In the genomic region with DNA sequence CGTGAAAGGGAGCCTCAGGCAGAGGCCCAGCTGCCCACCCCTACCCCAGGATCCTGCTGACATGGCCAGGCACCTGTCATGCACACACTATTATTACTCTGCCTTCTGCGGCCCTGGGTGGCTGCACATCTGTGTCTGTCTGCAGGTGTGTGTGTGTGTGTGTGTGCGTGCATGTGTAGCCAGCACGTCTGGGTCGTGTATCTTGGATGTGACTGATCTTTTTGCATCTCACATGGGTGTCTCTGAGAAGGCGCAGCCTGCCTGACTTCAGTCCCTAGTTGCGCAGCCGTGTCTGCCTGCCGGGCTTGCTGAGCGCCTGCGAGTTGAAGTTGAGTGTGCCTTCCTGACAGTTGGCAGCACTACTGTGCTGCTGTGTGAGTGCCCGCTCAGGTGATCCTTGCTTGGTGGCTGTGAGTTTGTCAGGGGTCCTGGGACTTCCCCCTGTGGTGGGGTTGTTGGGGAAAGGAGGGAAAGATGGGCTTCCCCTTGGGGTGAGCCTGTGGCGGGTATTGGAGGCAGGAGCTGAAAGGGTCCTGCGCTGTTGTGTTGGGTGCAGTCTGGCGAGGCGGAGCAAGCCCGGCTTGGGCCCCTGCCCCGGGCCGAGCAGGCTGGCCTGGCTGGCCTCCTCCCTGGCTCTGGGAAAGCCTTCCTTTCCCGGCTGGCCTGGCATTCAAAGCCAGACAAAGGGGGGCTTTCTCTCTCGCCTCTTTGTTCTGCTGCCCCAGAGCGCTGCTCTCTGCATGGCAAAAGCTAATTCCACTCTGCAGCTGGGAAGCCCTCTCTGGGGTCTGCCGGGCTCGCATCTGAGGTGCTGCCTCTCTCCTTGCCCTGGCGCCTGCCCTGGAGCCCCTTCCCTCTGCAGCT, we compare ENCODE assay signal across 8 cellular contexts. TPM values are rescaled to one million over a fixed set of nuclear protein-coding genes. Genes with fewer than 3 reads are reported as not detected.
DNase-seq lines count a peak whose midpoint lies in the region; ATAC-seq and TF ChIP-seq lines count a peak whose summit lies in the region.

No MANE protein-coding gene starts in this region.

- peak overlapping the region; percentile 34 to 73 for H3K4me3 Mint-ChIP-seq in H9

- H3K27ac ChIP-seq in H9 (ENCODE audit: insufficient read length, low read depth, low read length) (no peak overlapping the region), hepatocyte (no peak overlapping the region)

- H3K4me3 ChIP-seq in hepatocyte, result no peak overlapping the region
- H3K4me3 ChIP-seq in skeletal muscle satellite cell (ENCODE audit: low read length), result peak overlapping the region; percentile 88

- no CpG with 5 or more reads among the region's 25 CpGs for WGBS in H9 (ENCODE audit: extremely low coverage, insufficient read length, low lambda C conversion rate)
- WGBS in hepatocyte (ENCODE audit: low lambda C conversion rate, missing lambda C conversion rate), result 77% methylated on average over 25 of the region's 25 CpGs

- H3K27me3 ChIP-seq in H9 (ENCODE audit: insufficient read depth, low read length), result no peaks in the 10 kb centered on the region
- no peaks in the 10 kb centered on the region for H3K27me3 ChIP-seq in hepatocyte
- H3K27me3 ChIP-seq in skeletal muscle satellite cell (ENCODE audit: control insufficient read depth, insufficient read depth, low read length), result no peaks in the 10 kb centered on the region

- peaks cover 25% of the 10 kb centered on the region for H3K23me2 ChIP-seq in H9 (ENCODE audit: insufficient read length, low read depth, low read length, poor library complexity, severe bottlenecking)

- no peak overlapping the region for H3T11ph ChIP-seq in H9 (ENCODE audit: low read length)

- no peaks in the 10 kb centered on the region for H3K27me3 Mint-ChIP-seq in H9 (ENCODE audit: low read depth)

- no peaks in the 10 kb centered on the region for H3K9me2 ChIP-seq in hepatocyte (replicated peaks; ENCODE audit: insufficient read depth)

- peak overlapping the region; percentile 56 for H3K14ac ChIP-seq in H9 (ENCODE audit: insufficient read depth, low read length)

- H2BK5ac ChIP-seq in H9 (ENCODE audit: insufficient read length, low read length), result no peak overlapping the region

- H4K20me1 ChIP-seq in H9 (ENCODE audit: control insufficient read depth, insufficient read depth, insufficient read length), result peaks cover 3% of the 10 kb centered on the region
- peaks cover 85% of the 10 kb centered on the region for H4K20me1 ChIP-seq in hepatocyte (ENCODE audit: insufficient read depth, poor library complexity, severe bottlenecking)

- no peak for ATAC-seq in activated naive CD4-positive, alpha-beta T cell treated with anti-CD3 and anti-CD28 coated beads, Interleukin-2, amount 50 U/mL, for 72 hours
- ATAC-seq in GM18498 (IDR thresholded peaks at IDR 0.05; ENCODE audit: unreplicated experiment), result no peak
- ATAC-seq in GM19467 (IDR thresholded peaks at IDR 0.05; ENCODE audit: unreplicated experiment), result no peak

- no peak overlapping the region for H3K23ac ChIP-seq in H9 (ENCODE audit: insufficient read length, low read depth, low read length)

- H3K36me3 Mint-ChIP-seq in H9 (ENCODE audit: insufficient read depth in 1 of 3, low read depth in 3 of 3), result peaks cover 2 to 20% (median 13%) of the 10 kb centered on the region in 3 experiments; a peak in 3 of 7 replicates
- peaks cover 9 to 23% of the 10 kb centered on the region in 2 donors for H3K36me3 Mint-ChIP-seq in activated naive CD4-positive, alpha-beta T cell treated with anti-CD3 and anti-CD28 coated beads, Interleukin-2, amount 50 U/mL, for 72 hours

- H4K91ac ChIP-seq in H9 (ENCODE audit: insufficient read length, low read depth, low read length), result no peak overlapping the region

- H3K9ac ChIP-seq in H9 (ENCODE audit: extremely low read depth, insufficient read length, low read length) (no peak overlapping the region), skeletal muscle satellite cell (ENCODE audit: low read depth, low read length) (peak overlapping the region; percentile 33)

- peaks cover 65 to 74% of the 10 kb centered on the region in 2 experiments for H3K4me1 Mint-ChIP-seq in H9

- peak overlapping the region; percentile 75 to 98 (median 92); a peak in 6 of 7 replicates for H3K27ac Mint-ChIP-seq in H9
- peak overlapping the region; percentile 8 to 85 for H3K27ac Mint-ChIP-seq in activated naive CD4-positive, alpha-beta T cell treated with anti-CD3 and anti-CD28 coated beads, Interleukin-2, amount 50 U/mL, for 72 hours

- H3K79me1 ChIP-seq in H9 (ENCODE audit: insufficient read depth, low read depth, low read length, poor library complexity, severe bottlenecking), result peaks cover 6% of the 10 kb centered on the region

- no peak overlapping the region for H2BK20ac ChIP-seq in H9 (ENCODE audit: low read depth, low read length, poor library complexity, severe bottlenecking)

- H2BK120ac ChIP-seq in H9 (ENCODE audit: low read depth, low read length, poor library complexity, severe bottlenecking), result no peak overlapping the region

- H3K4ac ChIP-seq in H9 (ENCODE audit: low read depth, low read length), result no peak overlapping the region

- no peaks in the 10 kb centered on the region for H3K36me3 ChIP-seq in hepatocyte (replicated peaks; ENCODE audit: insufficient read depth, low read depth)
- peaks cover 34% of the 10 kb centered on the region for H3K36me3 ChIP-seq in skeletal muscle satellite cell (ENCODE audit: insufficient read depth, low read length)

- TF ChIP-seq CTCF in H9 (conservative IDR thresholded peaks at IDR 0.05), result no peak
- no peak for TF ChIP-seq CTCF in hepatocyte (IDR thresholded peaks at IDR 0.05; ENCODE audit: poor library complexity)

- H2AK5ac ChIP-seq in H9 (ENCODE audit: insufficient read length, low read length), result no peak overlapping the region

- H3K9me3 Mint-ChIP-seq in H9, result no peaks in the 10 kb centered on the region
- no peaks in the 10 kb centered on the region for H3K9me3 Mint-ChIP-seq in activated naive CD4-positive, alpha-beta T cell treated with anti-CD3 and anti-CD28 coated beads, Interleukin-2, amount 50 U/mL, for 72 hours

- H4K8ac ChIP-seq in H9 (replicated peaks; ENCODE audit: insufficient read length, low read depth, low read length), result no peak overlapping the region

- H3K18ac ChIP-seq in H9 (ENCODE audit: insufficient read length, low read depth, low read length), result no peak overlapping the region

- no peak overlapping the region for H4K5ac ChIP-seq in H9 (ENCODE audit: insufficient read length, low read depth, low read length)

- H3K79me2 ChIP-seq in H9 (ENCODE audit: insufficient read depth, low read length), result peaks cover 21% of the 10 kb centered on the region; the same call in 1 of the 2 replicates
- peaks cover 98% of the 10 kb centered on the region for H3K79me2 ChIP-seq in hepatocyte

- no peak overlapping the region for H3K4me2 ChIP-seq in H9 (ENCODE audit: insufficient read depth, insufficient read length, low read length)
- peak overlapping the region; percentile 93 for H3K4me2 ChIP-seq in hepatocyte
- peak overlapping the region; percentile 79 for H3K4me2 ChIP-seq in skeletal muscle satellite cell (ENCODE audit: low read length)

- no peaks in the 10 kb centered on the region for H3K9me3 ChIP-seq in H9 (ENCODE audit: control insufficient read depth, low read depth, low read length)
- no peaks in the 10 kb centered on the region for H3K9me3 ChIP-seq in hepatocyte (ENCODE audit: low read depth)
- no peaks in the 10 kb centered on the region for H3K9me3 ChIP-seq in skeletal muscle satellite cell (replicated peaks; ENCODE audit: low read length)

- DNase-seq in H9 (no peak), hepatocyte (ENCODE audit: low spot score) (no peak), glomerular visceral epithelial cell (ENCODE audit: extremely low spot score) (no peak)
- no peak for DNase-seq in activated naive CD4-positive, alpha-beta T cell treated with anti-CD3 and anti-CD28 coated beads, Interleukin-2, amount 50 U/mL, for 72 hours (ENCODE audit: low spot score in 2 of 2)
- no peak for DNase-seq in activated CD4-positive, CD25-positive, alpha-beta regulatory T cell (lab: John Stamatoyannopoulos, UW)

- H2BK15ac ChIP-seq in H9 (ENCODE audit: low read depth, low read length), result no peak overlapping the region

- H2AFZ ChIP-seq in H9 (ENCODE audit: low read length) (no peak overlapping the region), hepatocyte (no peak overlapping the region)

- no peak overlapping the region for H3K56ac ChIP-seq in H9 (ENCODE audit: insufficient read length, low read depth, low read length)

- H3K4me1 ChIP-seq in H9 (ENCODE audit: insufficient read depth, low read length) (peaks cover 5% of the 10 kb centered on the region; the same call in 1 of the 2 replicates), hepatocyte (ENCODE audit: insufficient read depth) (peaks cover 38% of the 10 kb centered on the region), skeletal muscle satellite cell (ENCODE audit: control insufficient read depth, insufficient read depth, low read length) (peaks cover 45% of the 10 kb centered on the region)

- H2BK12ac ChIP-seq in H9 (ENCODE audit: insufficient read length, low read depth, low read length), result no peak overlapping the region

RNA-seq across cellular contexts. Expression of gene TRIM8, which starts 4.8 kb away (rescaled TPM):
- 37.0 and 40.6 TPM in 2 replicates for total RNA-seq in H9 (2021)
- total RNA-seq in activated naive CD4-positive, alpha-beta T cell treated with anti-CD3 and anti-CD28 coated beads, Interleukin-2, amount 50 U/mL, for 72 hours, result 10 to 100 TPM; 22.9 to 47.3 TPM
- 41.3 and 53.3 TPM in 2 replicates for total RNA-seq in hepatocyte
- 61.2 and 63.4 TPM in 2 replicates for polyA plus RNA-seq in hepatocyte
- 62.9 and 69.2 TPM in 2 replicates for total RNA-seq in skeletal muscle satellite cell (2012; rRNA removed)
